In the genomic region with DNA sequence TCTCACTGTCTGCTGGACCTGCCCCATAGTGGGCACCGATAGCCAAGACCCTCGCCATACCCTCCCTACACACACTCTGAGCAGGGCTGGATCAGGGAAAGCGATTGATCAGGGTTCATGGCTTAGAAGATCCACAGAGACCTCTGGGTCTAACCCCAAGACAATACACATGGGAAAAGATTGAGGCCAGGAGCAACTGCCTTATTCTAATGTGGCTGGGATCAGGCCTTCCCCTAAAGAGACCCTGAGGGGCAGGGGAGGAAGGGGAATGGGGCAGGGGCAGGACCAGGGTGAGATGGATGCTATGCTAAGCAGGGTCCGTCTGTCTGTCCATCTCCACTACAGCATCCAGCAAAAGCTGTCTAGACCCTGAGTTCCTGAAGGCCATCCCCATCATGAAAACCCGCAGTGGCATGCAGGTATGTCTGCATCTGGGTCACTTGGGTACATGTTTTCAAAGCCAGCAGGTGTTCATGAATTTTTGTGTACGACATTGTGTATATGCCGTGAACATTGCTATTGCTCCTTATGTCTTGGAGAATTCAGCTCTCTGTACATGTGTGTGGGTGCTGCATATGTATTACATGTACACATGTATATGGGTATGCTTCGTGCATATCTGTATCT, we compare ENCODE assay signal across 13 cellular contexts.
"Had no signal": no experiment of that assay in that cellular context is flagged by ENCODE, and none has a peak within 500 bp of the region (broad histone marks: within the 10 kb centered on the region; RNA-seq: fewer than 3 reads in every experiment).

No MANE protein-coding gene starts in this region.

- H3K9me3 ChIP-seq: body of pancreas, colonic mucosa, pancreas, vagina had no signal

- H3K4me3 Mint-ChIP-seq: activated CD4-positive, alpha-beta memory T cell treated with anti-CD3 and anti-CD28 coated beads, Interleukin-2, amount 10 ng/mL, durations not matched to agents 7 days and 5 days; activated naive CD8-positive, alpha-beta T cell; activated T-cell treated with anti-CD3 and anti-CD28 coated beads, Interleukin-2, amount 50 U/mL, for 72 hours; T-helper 17 cell had no signal

- ATAC-seq: body of pancreas, left lobe of liver had no signal

- H3K4me1 ChIP-seq: body of pancreas, colonic mucosa, pancreas, vagina had no signal

- H3K27ac Mint-ChIP-seq: activated CD4-positive, alpha-beta memory T cell treated with anti-CD3 and anti-CD28 coated beads, Interleukin-2, amount 10 ng/mL, durations not matched to agents 7 days and 5 days; activated naive CD8-positive, alpha-beta T cell; activated T-cell treated with anti-CD3 and anti-CD28 coated beads, Interleukin-2, amount 50 U/mL, for 72 hours; T-helper 17 cell; WTC11 had no signal

- H3K36me3 Mint-ChIP-seq: activated naive CD8-positive, alpha-beta T cell; WTC11 had no signal

- DNase-seq: amniotic stem cell, colonic mucosa, foreskin melanocyte, mammary epithelial cell, T-helper 17 cell had no signal

- FAIRE-seq: pancreas had no signal

- H3K27me3 Mint-ChIP-seq: activated CD4-positive, alpha-beta memory T cell treated with anti-CD3 and anti-CD28 coated beads, Interleukin-2, amount 10 ng/mL, durations not matched to agents 7 days and 5 days; activated naive CD8-positive, alpha-beta T cell; T-helper 17 cell had no signal

- H3K27ac ChIP-seq: body of pancreas, colonic mucosa, pancreas, vagina had no signal

- H3K9me3 Mint-ChIP-seq: activated CD4-positive, alpha-beta memory T cell treated with anti-CD3 and anti-CD28 coated beads, Interleukin-2, amount 10 ng/mL, durations not matched to agents 7 days and 5 days; activated T-cell treated with anti-CD3 and anti-CD28 coated beads, Interleukin-2, amount 50 U/mL, for 72 hours; WTC11 had no signal

- H3K27me3 ChIP-seq: body of pancreas, colonic mucosa, pancreas, vagina had no signal

- H3K4me3 ChIP-seq: body of pancreas, colonic mucosa, pancreas, vagina had no signal
